ENCODE assay signal across 13 cellular contexts in genomic region chr1:27290586-27290985, GRCh38. TPM values are rescaled to one million over a fixed set of nuclear protein-coding genes. Genes with fewer than 3 reads are reported as not detected.
A peak's percentile ranks its signal among the peaks of the same experiment; 100 is the strongest.
DNase-seq lines count a peak whose midpoint lies in the region; ATAC-seq, FAIRE-seq and TF ChIP-seq lines count a peak whose summit lies in the region.
"Had no signal": no experiment of that assay in that cellular context is flagged by ENCODE, and none has a peak within 500 bp of the region (broad histone marks: within the 10 kb centered on the region; RNA-seq: fewer than 3 reads in every experiment).

No MANE protein-coding gene starts in this region.

- WGBS in small intestine, 3 donors: 30 to 61% (median 49%) methylated on average over 3 of the region's 3 CpGs

- no peak for FAIRE-seq in small intestine (lab: Jason Lieb, UNC)
- FAIRE-seq: H54 had no signal

- H3K4me3 ChIP-seq in left ventricle myocardium inferior (no peak overlapping the region), small intestine (ENCODE audit: low read depth in 1 of 2, low read length in 2 of 2) (no peak overlapping the region), upper lobe of right lung (no peak overlapping the region)
- H3K4me3 ChIP-seq: BLaER1 treated with 17β-estradiol and CSF1 and Interleukin-3, amounts not matched to agents 10 nM and 100 nM had no signal

- peaks cover 2% of the 10 kb centered on the region for H3K4me1 Mint-ChIP-seq in progenitor cell of endocrine pancreas (ENCODE audit: low read depth)
- H3K4me1 Mint-ChIP-seq: CD4-positive, CD25-positive, alpha-beta regulatory T cell; IgD-negative memory B cell had no signal

- TF ChIP-seq CTCF in left ventricle myocardium inferior (IDR thresholded peaks at IDR 0.05; ENCODE audit: borderline replicate concordance) (no peak), progenitor cell of endocrine pancreas (IDR thresholded peaks at IDR 0.05; ENCODE audit: unreplicated experiment) (no peak), upper lobe of right lung (IDR thresholded peaks at IDR 0.05) (no peak)

- intact Hi-C loops in left ventricle myocardium inferior (cut with micrococcal nuclease): loop anchor here (10.0 kb wide), 1 partner anchor 384 kb away; the partner anchor contains the start of gene IFI6
- intact Hi-C loops in cardiac septum (cut with DNase I): no loop called here
- intact Hi-C loops in left colon (cut with DNase I, micrococcal nuclease): no loop called here
- intact Hi-C loops in upper lobe of right lung (cut with DNase I): no loop called here

- H3K27ac ChIP-seq in left ventricle myocardium inferior (replicated peaks): peak overlapping the region; percentile 45
- H3K27ac ChIP-seq in small intestine (ENCODE audit: low read depth in 1 of 2, low read length in 1 of 2): peak overlapping the region; percentile 73 to 88
- no peak overlapping the region for H3K27ac ChIP-seq in upper lobe of right lung
- H3K27ac ChIP-seq: BLaER1 treated with 17β-estradiol and CSF1 and Interleukin-3, amounts not matched to agents 10 nM and 100 nM had no signal

- H3K27me3 ChIP-seq in left ventricle myocardium inferior (ENCODE audit: low read depth): no peaks in the 10 kb centered on the region
- H3K27me3 ChIP-seq in small intestine (ENCODE audit: control insufficient read depth in 2 of 2, insufficient read depth in 2 of 2, low read length in 2 of 2): no peaks in the 10 kb centered on the region
- no peaks in the 10 kb centered on the region for H3K27me3 ChIP-seq in upper lobe of right lung
- H3K27me3 ChIP-seq: BLaER1 treated with 17β-estradiol and CSF1 and Interleukin-3, amounts not matched to agents 10 nM and 100 nM had no signal

- no peaks in the 10 kb centered on the region for H3K27me3 Mint-ChIP-seq in progenitor cell of endocrine pancreas
- H3K27me3 Mint-ChIP-seq: CD4-positive, CD25-positive, alpha-beta regulatory T cell; IgD-negative memory B cell had no signal

- peaks cover 63% of the 10 kb centered on the region for H3K36me3 ChIP-seq in left ventricle myocardium inferior
- H3K36me3 ChIP-seq in small intestine (ENCODE audit: control insufficient read depth in 2 of 2, insufficient read depth in 2 of 2, low read length in 2 of 2): peaks cover 0 to 7% of the 10 kb centered on the region in 2 donors
- peaks cover 65% of the 10 kb centered on the region for H3K36me3 ChIP-seq in upper lobe of right lung

- DNase-seq in left ventricle myocardium inferior (no peak), cardiac septum (ENCODE audit: low spot score) (no peak), left colon (no peak), small intestine (peak; percentile 92), progenitor cell of endocrine pancreas (ENCODE audit: low spot score, unreplicated experiment) (no peak), upper lobe of right lung (no peak)
- DNase-seq: ACHN; CD4-positive, CD25-positive, alpha-beta regulatory T cell; DMS53 had no signal

- H3K9me3 ChIP-seq in left ventricle myocardium inferior (replicated peaks) (no peaks in the 10 kb centered on the region), small intestine (ENCODE audit: control insufficient read depth, low read depth) (no peaks in the 10 kb centered on the region), upper lobe of right lung (no peaks in the 10 kb centered on the region)
- H3K9me3 ChIP-seq: BLaER1 treated with 17β-estradiol and CSF1 and Interleukin-3, amounts not matched to agents 10 nM and 100 nM had no signal

- no peak overlapping the region for H3K4me3 Mint-ChIP-seq in progenitor cell of endocrine pancreas (ENCODE audit: low read depth)
- H3K4me3 Mint-ChIP-seq: CD4-positive, CD25-positive, alpha-beta regulatory T cell; IgD-negative memory B cell had no signal

- no peak overlapping the region for H3K27ac Mint-ChIP-seq in progenitor cell of endocrine pancreas
- H3K27ac Mint-ChIP-seq: CD4-positive, CD25-positive, alpha-beta regulatory T cell; IgD-negative memory B cell had no signal

- no peaks in the 10 kb centered on the region for H3K9me3 Mint-ChIP-seq in progenitor cell of endocrine pancreas (ENCODE audit: low read depth)
- H3K9me3 Mint-ChIP-seq: CD4-positive, CD25-positive, alpha-beta regulatory T cell; IgD-negative memory B cell had no signal

- H3K4me1 ChIP-seq in left ventricle myocardium inferior (peaks cover 19% of the 10 kb centered on the region), small intestine (ENCODE audit: control insufficient read depth in 2 of 2, insufficient read depth in 1 of 2, low read depth in 1 of 2, low read length in 1 of 2) (peaks cover 0 to 9% of the 10 kb centered on the region in 2 donors), upper lobe of right lung (no peaks in the 10 kb centered on the region)

- H3K36me3 Mint-ChIP-seq in progenitor cell of endocrine pancreas (ENCODE audit: insufficient read depth): peaks cover 14% of the 10 kb centered on the region
- H3K36me3 Mint-ChIP-seq: IgD-negative memory B cell had no signal

- ATAC-seq in left colon (peak; percentile 77), HG02885 (IDR thresholded peaks at IDR 0.05; ENCODE audit: poor library complexity, unreplicated experiment) (no peak), upper lobe of right lung (no peak)

RNA-seq across cellular contexts. Expression of gene TMEM222, which starts 31.4 kb away (rescaled TPM):
- 19.4 TPM for total RNA-seq in left ventricle myocardium inferior
- 26.8 TPM for total RNA-seq in cardiac septum
- 10 to 100 TPM; 29.2 to 30.2 TPM for total RNA-seq in left colon
- 10 to 100 TPM; 30.3 to 51.7 (median 32.4) TPM for polyA plus RNA-seq in small intestine
- total RNA-seq in progenitor cell of endocrine pancreas: 37.1 and 38.4 TPM in 2 replicates
- total RNA-seq in upper lobe of right lung: 36.7 TPM

RNA-seq across cellular contexts. Expression of gene SYTL1, which starts 51.2 kb away (rescaled TPM):
- total RNA-seq in left ventricle myocardium inferior (1.1 TPM), cardiac septum (0.65 TPM), left colon (10 to 100 TPM; 12.9 to 15.2 TPM), progenitor cell of endocrine pancreas (9.4 and 15.5 TPM in 2 replicates), upper lobe of right lung (30.6 TPM)
- polyA plus RNA-seq in small intestine: 1 to 10 TPM; 2.5 to 9.5 (median 5.2) TPM

RNA-seq across cellular contexts. Expression of gene WDTC1, which starts 56.2 kb away (rescaled TPM):
- total RNA-seq in left ventricle myocardium inferior (61.1 TPM), cardiac septum (53.6 TPM), left colon (10 to 100 TPM; 38.5 to 43.3 TPM), progenitor cell of endocrine pancreas (51.4 and 53.8 TPM in 2 replicates), upper lobe of right lung (44.1 TPM)
- polyA plus RNA-seq in small intestine: 10 to 100 TPM; 14.6 to 20.3 (median 15.7) TPM
